ENCODE assay signal across 34 cellular contexts in the genomic region with DNA sequence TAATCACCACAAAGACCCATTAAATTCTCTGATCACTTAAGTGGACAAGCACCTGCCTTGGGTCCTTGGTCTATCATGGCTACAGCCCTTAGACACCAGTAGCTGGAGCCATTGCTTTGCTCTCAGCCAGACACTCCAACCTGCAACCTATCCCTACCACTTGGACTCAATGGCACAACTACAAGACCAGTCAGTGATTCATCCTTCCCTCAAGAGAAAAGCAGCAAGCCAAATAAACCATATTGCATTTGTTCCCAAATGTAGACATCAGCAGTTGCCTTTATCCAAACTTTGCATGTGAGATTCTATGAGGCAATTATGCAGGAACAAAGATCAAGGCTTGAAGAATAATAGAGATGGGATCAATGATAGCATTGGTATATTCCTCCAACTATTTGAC.
"Had no signal": no experiment of that assay in that cellular context is flagged by ENCODE, and none has a peak within 500 bp of the region (broad histone marks: within the 10 kb centered on the region; RNA-seq: fewer than 3 reads in every experiment).

No MANE protein-coding gene starts in this region.

- H3K27ac Mint-ChIP-seq: activated CD8-positive, alpha-beta T cell treated with anti-CD3 and anti-CD28 coated beads for 36 hours; activated T-helper 17 cell treated with anti-CD3 and anti-CD28 coated beads, Interleukin-2, amount 50 U/mL, for 72 hours; dendritic cell treated with granulocyte-macrophage colony-stimulating factor and Interleukin-4, amounts not matched to agents 40 ng/mL and 50 ng/mL, for 4 days; immature natural killer cell; memory B cell; stimulated activated naive B cell treated with anti-CD40 and anti-IgM and Interleukin-4, amounts not matched to agents 10 μg/mL and 1 μg/mL and 100 μg/mL, for 72 hours; WTC11 had no signal

- H3K27ac ChIP-seq: breast epithelium, epithelial cell of prostate, esophagus squamous epithelium, foreskin keratinocyte, heart left ventricle, parathyroid adenoma, psoas muscle, suprapubic skin, tibial artery, upper lobe of right lung had no signal

- H3K9me3 ChIP-seq: breast epithelium, esophagus squamous epithelium, psoas muscle, sigmoid colon, stomach, suprapubic skin, upper lobe of right lung had no signal

- H2AFZ ChIP-seq: parathyroid adenoma had no signal

- DNase-seq: activated CD4-positive, alpha-beta T cell treated with anti-CD3 and anti-CD28 coated beads, Interleukin-2, amount 50 U/mL, for 1 hour; activated CD8-positive, alpha-beta T cell treated with anti-CD3 and anti-CD28 coated beads for 36 hours; activated gamma-delta T cell treated with Interleukin-2 at 50 U/mL for 16 hours; activated naive CD4-positive, alpha-beta T cell treated with anti-CD3 and anti-CD28 coated beads, Interleukin-2, amount 50 U/mL, for 16 hours; activated T-cell treated with anti-CD3 and anti-CD28 coated beads, Interleukin-2, amount 50 U/mL, for 4 hours; esophagus squamous epithelium; foreskin keratinocyte; heart left ventricle; hypothalamus; immature natural killer cell; kidney; left colon; naive thymus-derived CD8-positive, alpha-beta T cell; nucleus accumbens; psoas muscle; sigmoid colon; stimulated activated CD4-positive, alpha-beta T cell treated with anti-CD3 and anti-CD28 coated beads, Interleukin-15, amount 100 ng/mL, for 24 hours; stimulated activated CD4-positive, alpha-beta T cell treated with anti-CD3 and anti-CD28 coated beads, Interleukin-2, amount 100 ng/mL, for 24 hours; stimulated activated naive B cell treated with anti-CD40 and anti-IgM and Interleukin-4, amounts not matched to agents 10 μg/mL and 1 μg/mL and 100 μg/mL, for 72 hours; stomach; T-helper 2 cell; tibial artery; upper lobe of right lung had no signal

- ATAC-seq: activated CD8-positive, alpha-beta T cell treated with anti-CD3 and anti-CD28 coated beads for 36 hours; activated T-cell treated with anti-CD3 and anti-CD28 coated beads, Interleukin-2, amount 50 U/mL, for 4 hours; activated T-helper 17 cell treated with anti-CD3 and anti-CD28 coated beads, Interleukin-2, amount 50 U/mL, for 72 hours; foreskin keratinocyte; heart left ventricle; left colon; naive thymus-derived CD8-positive, alpha-beta T cell; psoas muscle; stimulated activated naive B cell treated with anti-CD40 and anti-IgM and Interleukin-4, amounts not matched to agents 10 μg/mL and 1 μg/mL and 100 μg/mL, for 72 hours; upper lobe of right lung; WTC11 had no signal

- H3K4me2 ChIP-seq: smooth muscle cell had no signal

- H3K27me3 ChIP-seq: breast epithelium, esophagus squamous epithelium, foreskin keratinocyte, heart left ventricle, sigmoid colon, stomach, suprapubic skin, tibial artery, upper lobe of right lung had no signal

- H3K4me1 Mint-ChIP-seq: activated T-helper 17 cell treated with anti-CD3 and anti-CD28 coated beads, Interleukin-2, amount 50 U/mL, for 72 hours; central memory CD8-positive, alpha-beta T cell; immature natural killer cell; memory B cell; neural crest cell; stimulated activated naive B cell treated with anti-CD40 and anti-IgM and Interleukin-4, amounts not matched to agents 10 μg/mL and 1 μg/mL and 100 μg/mL, for 72 hours had no signal

- H3K4me1 ChIP-seq: breast epithelium, heart left ventricle, parathyroid adenoma, psoas muscle, suprapubic skin, tibial artery, upper lobe of right lung had no signal

- H3K79me2 ChIP-seq: parathyroid adenoma had no signal

- H3K27me3 Mint-ChIP-seq: activated CD8-positive, alpha-beta T cell treated with anti-CD3 and anti-CD28 coated beads for 36 hours; dendritic cell treated with granulocyte-macrophage colony-stimulating factor and Interleukin-4, amounts not matched to agents 40 ng/mL and 50 ng/mL, for 4 days had no signal

- H3K36me3 ChIP-seq: breast epithelium, esophagus squamous epithelium, heart left ventricle, sigmoid colon, stomach, suprapubic skin, tibial artery, upper lobe of right lung had no signal

- H3K9me3 Mint-ChIP-seq: activated CD8-positive, alpha-beta T cell treated with anti-CD3 and anti-CD28 coated beads for 36 hours; activated T-cell treated with anti-CD3 and anti-CD28 coated beads, Interleukin-2, amount 50 U/mL, for 4 hours; activated T-helper 17 cell treated with anti-CD3 and anti-CD28 coated beads, Interleukin-2, amount 50 U/mL, for 72 hours; central memory CD8-positive, alpha-beta T cell; dendritic cell treated with granulocyte-macrophage colony-stimulating factor and Interleukin-4, amounts not matched to agents 40 ng/mL and 50 ng/mL, for 4 days; memory B cell; stimulated activated naive B cell treated with anti-CD40 and anti-IgM and Interleukin-4, amounts not matched to agents 10 μg/mL and 1 μg/mL and 100 μg/mL, for 72 hours had no signal

- H3K4me3 ChIP-seq: breast epithelium, esophagus squamous epithelium, heart left ventricle, psoas muscle, sigmoid colon, smooth muscle cell, stomach, suprapubic skin, tibial artery, upper lobe of right lung had no signal

- H3K36me3 Mint-ChIP-seq: immature natural killer cell; memory B cell; naive thymus-derived CD8-positive, alpha-beta T cell; stimulated activated naive B cell treated with anti-CD40 and anti-IgM and Interleukin-4, amounts not matched to agents 10 μg/mL and 1 μg/mL and 100 μg/mL, for 72 hours had no signal

- H3K4me3 Mint-ChIP-seq: activated CD8-positive, alpha-beta T cell treated with anti-CD3 and anti-CD28 coated beads for 36 hours; activated T-cell treated with anti-CD3 and anti-CD28 coated beads, Interleukin-2, amount 50 U/mL, for 4 hours; activated T-helper 17 cell treated with anti-CD3 and anti-CD28 coated beads, Interleukin-2, amount 50 U/mL, for 72 hours; central memory CD8-positive, alpha-beta T cell; dendritic cell treated with granulocyte-macrophage colony-stimulating factor and Interleukin-4, amounts not matched to agents 40 ng/mL and 50 ng/mL, for 4 days; immature natural killer cell; memory B cell; naive thymus-derived CD8-positive, alpha-beta T cell; neural crest cell; stimulated activated naive B cell treated with anti-CD40 and anti-IgM and Interleukin-4, amounts not matched to agents 10 μg/mL and 1 μg/mL and 100 μg/mL, for 72 hours; WTC11 had no signal
